Comparison of ENCODE assay signal across 6 cellular contexts in the genomic region with DNA sequence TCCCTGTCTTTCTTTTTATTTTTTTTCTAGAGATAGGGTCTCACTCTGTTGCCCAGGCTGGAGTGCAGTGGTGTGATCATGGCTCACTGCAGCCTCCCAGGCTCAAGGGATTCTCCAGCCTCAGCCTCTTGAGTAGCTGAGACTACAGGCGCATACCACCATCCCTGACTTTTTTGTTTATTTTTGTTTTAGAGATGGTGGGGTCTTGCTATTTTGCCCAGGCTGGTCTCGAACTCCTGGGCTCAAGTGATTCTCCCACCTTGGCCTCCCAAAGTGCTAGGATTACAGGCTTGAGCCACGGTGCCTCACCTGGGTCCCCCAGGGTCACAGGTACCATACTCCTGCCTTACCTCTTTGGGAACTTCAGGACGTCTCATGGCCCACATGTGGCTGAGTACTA. TPM values are rescaled to one million over a fixed set of nuclear protein-coding genes. Genes with fewer than 3 reads are reported as not detected.
DNase-seq lines count a peak whose midpoint lies in the region; ATAC-seq, FAIRE-seq and TF ChIP-seq lines count a peak whose summit lies in the region.
"Not testable (repeated sequence)": the region's sequence is repeated elsewhere in the genome, so short reads cannot be mapped to it uniquely, and the experiment has no call there.
"Had no signal": no experiment of that assay in that cellular context is flagged by ENCODE, and none has a peak within 500 bp of the region (broad histone marks: within the 10 kb centered on the region; RNA-seq: fewer than 3 reads in every experiment).

No MANE protein-coding gene starts in this region.

- H3K9me3 Mint-ChIP-seq in WTC11, neural progenitor cell: not testable (repeated sequence)
- peaks cover 0 to 10% (median 6%) of the 10 kb centered on the region in 5 experiments for H3K9me3 Mint-ChIP-seq in brain

- H3K27ac ChIP-seq in HEK293 (ENCODE audit: extremely low read depth, low read depth, low read length); HepG2 (ENCODE audit: extremely low read length, insufficient read depth, low read length); neural progenitor cell: not testable (repeated sequence)

- not testable (repeated sequence) for H3K4me2 ChIP-seq in HepG2 (ENCODE audit: low read depth, low read length); neural progenitor cell

- not testable (repeated sequence) for H3K4me3 Mint-ChIP-seq in WTC11, brain, neural progenitor cell

- not testable (repeated sequence) for FAIRE-seq in HepG2 (lab: Jason Lieb, UNC)

- BruUV-seq in HepG2 (replicated peaks; lab: Mats Ljungman, UMichigan), result not testable (repeated sequence)

- H2AFZ ChIP-seq in HepG2 (ENCODE audit: low read length); neural progenitor cell (replicated peaks): not testable (repeated sequence)

- H3K9me3 ChIP-seq in HEK293 (ENCODE audit: control insufficient read depth, insufficient read depth, low read depth, low read length); HepG2 (ENCODE audit: low read length); neural progenitor cell (ENCODE audit: low read depth): not testable (repeated sequence)

- H3K27me3 Mint-ChIP-seq in WTC11 (ENCODE audit: low read depth), result peaks cover 11% of the 10 kb centered on the region
- H3K27me3 Mint-ChIP-seq in brain, result not testable (repeated sequence)
- peaks cover 18% of the 10 kb centered on the region for H3K27me3 Mint-ChIP-seq in neural progenitor cell (ENCODE audit: insufficient read depth, low read depth)

- not testable (repeated sequence) for H3K36me3 Mint-ChIP-seq in WTC11, brain, neural progenitor cell

- CTCF ChIA-PET in HEK293 (lab: Yijun Ruan, JAX) (interaction anchor here (2.1 kb wide), 1 partner anchor 21 kb away, joined by 7 read pairs; no protein-coding TSS in a partner anchor), WTC11 (lab: Charles Lee) (interaction anchor here (1.7 to 4.3 kb wide), 2 partner anchors 87 to 107 kb away, joined by 5 to 22 read pairs; no protein-coding TSS in a partner anchor)
- CTCF ChIA-PET in HepG2 (lab: Yijun Ruan, JAX; ENCODE audit: low intra/inter-chr PET ratio, low total read pairs), result not testable (repeated sequence)

- peaks cover 29% of the 10 kb centered on the region for H3F3A ChIP-seq in neural progenitor cell (ENCODE audit: low read depth)

- in situ Hi-C loops in HepG2 (cut with HindIII; ENCODE audit: extremely low pct_ligation_motif_present, low pct_unique_long_range_greater_than_20kb), result not testable (repeated sequence)

- peaks cover 0 to 21% of the 10 kb centered on the region in 2 experiments; a peak in 3 of 5 replicates for H3K27me3 ChIP-seq in HepG2 (ENCODE audit: control insufficient read depth in 1 of 2, insufficient read depth in 2 of 2, low read length in 2 of 2)
- H3K27me3 ChIP-seq in neural progenitor cell, result peaks cover 17% of the 10 kb centered on the region

- not testable (repeated sequence) for TF ChIP-seq CTCF in HEK293 (tag by site-specific recombination; IDR thresholded peaks at IDR 0.05); WTC11 (IDR thresholded peaks at IDR 0.05); brain (conservative IDR thresholded peaks at IDR 0.05); HepG2 (CRISPR knock-in tag; IDR thresholded peaks at IDR 0.05); neural progenitor cell (IDR thresholded peaks at IDR 0.05)

- H3K4me3 ChIP-seq in HEK293 (ENCODE audit: low read depth, low read length); HepG2 (replicated peaks in 1 of 3; ENCODE audit: insufficient read depth in 1 of 3, low read depth in 2 of 3, low read length in 3 of 3); neural progenitor cell: not testable (repeated sequence)

- POLR2A ChIA-PET in HEK293 (lab: Yijun Ruan, JAX), result interaction anchor here (0.9 kb wide), 1 partner anchor 285 kb away, joined by 3 read pairs; no protein-coding TSS in a partner anchor
- POLR2A ChIA-PET in WTC11 (lab: Charles Lee); HepG2 (lab: Yijun Ruan, JAX): not testable (repeated sequence)

- 34% methylated on average over 3 of the region's 4 CpGs for WGBS in HepG2 (ENCODE audit: low lambda C conversion rate)

- H4K20me1 ChIP-seq in HepG2 (ENCODE audit: insufficient read depth, low read length); neural progenitor cell (ENCODE audit: low read depth): not testable (repeated sequence)

- not testable (repeated sequence) for H3K36me3 ChIP-seq in HEK293 (ENCODE audit: control insufficient read depth in 2 of 2, insufficient read depth in 1 of 2, low read length in 2 of 2); HepG2 (replicated peaks in 1 of 2; ENCODE audit: control insufficient read depth in 1 of 2, insufficient read depth in 2 of 2, low read length in 2 of 2); neural progenitor cell

- not testable (repeated sequence) for H3K4me1 Mint-ChIP-seq in WTC11
- peaks cover 14% of the 10 kb centered on the region for H3K4me1 Mint-ChIP-seq in brain
- peaks cover 33% of the 10 kb centered on the region for H3K4me1 Mint-ChIP-seq in neural progenitor cell

- TF ChIP-seq EP300 in HepG2 (IDR thresholded peaks at IDR 0.05; ENCODE audit: low read depth in 2 of 2, low read length in 2 of 2); HepG2 (CRISPR knock-in tag; IDR thresholded peaks at IDR 0.05; ENCODE audit: borderline replicate concordance): not testable (repeated sequence)

- not testable (repeated sequence) for H3K9ac ChIP-seq in HepG2 (ENCODE audit: insufficient read depth, low read depth, low read length); neural progenitor cell

- H3K4me1 ChIP-seq in HEK293 (ENCODE audit: control insufficient read depth, insufficient read depth, low read length), result not testable (repeated sequence)
- peaks cover 51% of the 10 kb centered on the region for H3K4me1 ChIP-seq in HepG2 (ENCODE audit: insufficient read depth, low read length)
- H3K4me1 ChIP-seq in neural progenitor cell, result peaks cover 17% of the 10 kb centered on the region

- ATAC-seq in WTC11, HepG2: not testable (repeated sequence)

- not testable (repeated sequence) for H3K27ac Mint-ChIP-seq in WTC11
- peak overlapping the region in 3 of 5 experiments; percentile 31 to 83 (median 52) for H3K27ac Mint-ChIP-seq in brain
- H3K27ac Mint-ChIP-seq in neural progenitor cell, result peak overlapping the region; percentile 69

- not testable (repeated sequence) for H3K79me2 ChIP-seq in HepG2 (ENCODE audit: insufficient read depth, low read length); neural progenitor cell (ENCODE audit: low read depth)

- intact Hi-C loops in HepG2 (cut with micrococcal nuclease; ENCODE audit: unreplicated experiment), result not testable (repeated sequence)

- not testable (repeated sequence) for DNase-seq in WTC11 (ENCODE audit: low spot score); HepG2 (ENCODE audit: low spot score); neural progenitor cell (ENCODE audit: low spot score)

- TF ChIP-seq RAD21 in HepG2 (CRISPR knock-in tag; IDR thresholded peaks at IDR 0.05), result not testable (repeated sequence)

- not testable (repeated sequence) for TF ChIP-seq POLR2A in HepG2 (IDR thresholded peaks at IDR 0.05; ENCODE audit: insufficient read depth in 1 of 2, low read depth in 2 of 2, low read length in 2 of 2)

TF ChIP-seq in HEK293, 187 proteins besides CTCF, POLR2A, EP300 and RAD21:
- TF ChIP-seq ZNF121 (tag by site-specific recombination; IDR thresholded peaks at IDR 0.05), result peak; percentile 90

TF ChIP-seq in WTC11, 78 proteins besides CTCF, POLR2A, EP300 and RAD21:
- peak; percentile 83; the same call in 1 of the 2 replicates for TF ChIP-seq ZNF121 (CRISPR knock-in tag; IDR thresholded peaks at IDR 0.05)

TF ChIP-seq in HepG2, 621 proteins besides CTCF, POLR2A, EP300 and RAD21:
- peak; percentile 83 for TF ChIP-seq ZNF121 (CRISPR knock-in tag; IDR thresholded peaks at IDR 0.05)
- TF ChIP-seq KDM2A (CRISPR knock-in tag; IDR thresholded peaks at IDR 0.05; ENCODE audit: borderline replicate concordance, low read depth), result 0 out of 2 replicates have a peak, but pooled peaks have one; percentile 6

RNA-seq across cellular contexts. Expression of a gene that starts 3.0 kb away (rescaled TPM):
- total RNA-seq in WTC11 (2021), result 4.0 to 5.2 TPM (median 4.5 TPM) in 3 replicates
- polyA plus RNA-seq in brain (ENCODE audit: insufficient read depth, low read depth, low replicate concordance), result 45.1 TPM
- 0.87 and 2.2 TPM in 2 replicates for total RNA-seq in HepG2 (2016; rRNA removed; fragmentation: Illumina TruSeq; extraction: Trizol)
- 0.88 and 1.5 TPM in 2 replicates for total RNA-seq in HepG2 (2016; cell fraction: cytosol; rRNA removed; fragmentation: Illumina TruSeq; extraction: Trizol; ENCODE audit: low read depth)
- total RNA-seq in HepG2 (2016; cell fraction: insoluble cytoplasmic fraction; rRNA removed; fragmentation: Illumina TruSeq; extraction: Trizol), result 1.0 and 2.2 TPM in 2 replicates
- total RNA-seq in HepG2 (2016; cell fraction: membrane; rRNA removed; fragmentation: Illumina TruSeq; extraction: Trizol), result 2.2 and 2.9 TPM in 2 replicates
- total RNA-seq in HepG2 (2016; cell fraction: nucleus; rRNA removed; fragmentation: Illumina TruSeq; extraction: Trizol), result 1.5 and 1.7 TPM in 2 replicates
- 0.53 and 0.94 TPM in 2 replicates for polyA plus RNA-seq in HepG2 (2011; rRNA removed)
- polyA plus RNA-seq in HepG2 (2011; cell fraction: cytosol; rRNA removed), result 0.90 and 1.4 TPM in 2 replicates
- 1.0 and 1.3 TPM in 2 replicates for polyA plus RNA-seq in HepG2 (2011; cell fraction: nucleus; rRNA removed)
- polyA plus RNA-seq in HepG2 (2012), result 0.43 and 0.53 TPM in 2 replicates
- 0.84 and 1.2 TPM in 2 replicates for polyA plus RNA-seq in HepG2 (2016; cell fraction: cytosol; fragmentation: Illumina TruSeq; extraction: Trizol; ENCODE audit: low read depth)
- 0.85 and 1.4 TPM in 2 replicates for polyA plus RNA-seq in HepG2 (2016; cell fraction: insoluble cytoplasmic fraction; fragmentation: Illumina TruSeq; extraction: Trizol; ENCODE audit: low read depth)
- polyA plus RNA-seq in HepG2 (2016; cell fraction: membrane; fragmentation: Illumina TruSeq; extraction: Trizol; ENCODE audit: low read depth), result 1.8 and 2.0 TPM in 2 replicates
- 2.1 and 2.2 TPM in 2 replicates for polyA plus RNA-seq in HepG2 (2016; cell fraction: nucleus; fragmentation: Illumina TruSeq; extraction: Trizol; ENCODE audit: insufficient read depth, low read depth)
- polyA minus RNA-seq in HepG2 (2011; rRNA and poly(A)+ RNA removed; ENCODE audit: low replicate concordance), result 0.54 and 5.2 TPM in 2 replicates
- 1.2 and 1.4 TPM in 2 replicates for polyA minus RNA-seq in HepG2 (2011; cell fraction: cytosol; rRNA and poly(A)+ RNA removed)
- 1.5 and 2.3 TPM in 2 replicates for polyA minus RNA-seq in HepG2 (2011; cell fraction: nucleus; rRNA and poly(A)+ RNA removed)
- 1.1 and 5.8 TPM in 2 replicates for total RNA-seq in neural progenitor cell (ENCODE audit: low replicate concordance)
- total RNA-seq: CD4-positive, alpha-beta T cell had no signal
